In genomic region chr14:33611405-33612183, GRCh38 we compare ENCODE assay signal across 2 cellular contexts.
TF ChIP-seq lines count a peak whose summit lies in the region.

No MANE protein-coding gene starts in this region.

TF ChIP-seq in SK-N-SH treated with all-trans-retinoic acid at 6 μM for 48 hours, 23 proteins besides CTCF, POLR2A, EP300 and RAD21 (continued from another document):
- no peak for TF ChIP-seq POU6F1 (CRISPR knock-in tag; IDR thresholded peaks at IDR 0.05; ENCODE audit: borderline replicate concordance, low read depth)
- TF ChIP-seq TOX (CRISPR knock-in tag; IDR thresholded peaks at IDR 0.05; ENCODE audit: borderline replicate concordance): no peak
- no peak for TF ChIP-seq RARB (CRISPR knock-in tag; IDR thresholded peaks at IDR 0.05)
- no peak for TF ChIP-seq ZC3H10 (CRISPR knock-in tag; IDR thresholded peaks at IDR 0.05)
- TF ChIP-seq ARNTL (CRISPR knock-in tag; IDR thresholded peaks at IDR 0.05; ENCODE audit: borderline replicate concordance, low read depth): no peak
- TF ChIP-seq ZNF8 (CRISPR knock-in tag; IDR thresholded peaks at IDR 0.05): no peak
- TF ChIP-seq ZNF70 (CRISPR knock-in tag; IDR thresholded peaks at IDR 0.05): no peak
- no peak for TF ChIP-seq PATZ1 (CRISPR knock-in tag; IDR thresholded peaks at IDR 0.05; ENCODE audit: borderline replicate concordance)
- no peak for TF ChIP-seq CSRNP3 (CRISPR knock-in tag; IDR thresholded peaks at IDR 0.05)

TF ChIP-seq in H1, 55 proteins besides CTCF, POLR2A, EP300 and RAD21 (continued from another document):
- no peak for TF ChIP-seq SAP30 (IDR thresholded peaks at IDR 0.05; ENCODE audit: insufficient read depth, insufficient replicate concordance, low read length)
